ENCODE assay signal across 29 cellular contexts in genomic region chr3:182470187-182470586, GRCh38.
"Had no signal": no experiment of that assay in that cellular context is flagged by ENCODE, and none has a peak within 500 bp of the region (broad histone marks: within the 10 kb centered on the region; RNA-seq: fewer than 3 reads in every experiment).

No MANE protein-coding gene starts in this region.

- DNase-seq: activated CD4-positive, alpha-beta memory T cell treated with anti-CD3 and anti-CD28 coated beads for 36 hours; activated CD4-positive, alpha-beta T cell treated with anti-CD3 and anti-CD28 coated beads for 36 hours; activated CD4-positive, alpha-beta T cell treated with anti-CD3 and anti-CD28 coated beads, Interleukin-2, amount 10 ng/mL, durations not matched to agents 24 days and 14 days; activated CD4-positive, CD25-positive, alpha-beta regulatory T cell; activated CD4-positive, CD25-positive, alpha-beta regulatory T cell treated with anti-CD3 and anti-CD28 coated beads, Interleukin-2, amount 50 U/mL, for 72 hours; activated CD8-positive, alpha-beta memory T cell treated with anti-CD3 and anti-CD28 coated beads, Interleukin-2, amount 10 ng/mL, durations not matched to agents 7 days and 5 days; activated CD8-positive, alpha-beta memory T cell treated with anti-CD3 and anti-CD28 coated beads, Interleukin-2, amount 50 U/mL, for 4 hours; activated CD8-positive, alpha-beta T cell treated with anti-CD3 and anti-CD28 coated beads, Interleukin-2, amount 10 ng/mL, durations not matched to agents 7 days and 5 days; activated effector memory CD4-positive, alpha-beta T cell treated with anti-CD3 and anti-CD28 coated beads, Interleukin-2, amount 50 U/mL, for 16 hours; activated naive CD4-positive, alpha-beta T cell; activated naive CD4-positive, alpha-beta T cell treated with anti-CD3 and anti-CD28 coated beads, Interleukin-2, amount 10 ng/mL, durations not matched to agents 7 days and 5 days; activated naive CD8-positive, alpha-beta T cell treated with anti-CD3 and anti-CD28 coated beads, Interleukin-2, amount 10 ng/mL, durations not matched to agents 7 days and 5 days; activated T-cell treated with anti-CD3 and anti-CD28 coated beads, Interleukin-2, amount 50 U/mL, for 1 hour; activated T-cell treated with anti-CD3 and anti-CD28 coated beads, Interleukin-2, amount 50 U/mL, for 48 hours; anterior cingulate cortex; brain microvascular endothelial cell; dorsolateral prefrontal cortex; effector memory CD4-positive, alpha-beta T cell; endodermal cell; foreskin fibroblast; head of caudate nucleus; T-helper 17 cell; T1000 had no signal

- H3K4me3 ChIP-seq: coronary artery, dorsolateral prefrontal cortex had no signal

- H3K27me3 ChIP-seq: brain microvascular endothelial cell, dorsolateral prefrontal cortex had no signal

- H3K27ac ChIP-seq: brain microvascular endothelial cell, coronary artery, dorsolateral prefrontal cortex had no signal

- ATAC-seq: activated CD4-positive, alpha-beta T cell treated with anti-CD3 and anti-CD28 coated beads for 36 hours; activated CD8-positive, alpha-beta memory T cell treated with anti-CD3 and anti-CD28 coated beads, Interleukin-2, amount 10 ng/mL, durations not matched to agents 7 days and 5 days; activated CD8-positive, alpha-beta T cell treated with anti-CD3 and anti-CD28 coated beads, Interleukin-2, amount 10 ng/mL, durations not matched to agents 7 days and 5 days; activated naive CD4-positive, alpha-beta T cell treated with anti-CD3 and anti-CD28 coated beads, Interleukin-2, amount 50 U/mL, for 72 hours; esophagus mucosa; T-helper 17 cell had no signal

- H3K36me3 ChIP-seq: brain microvascular endothelial cell had no signal

- FAIRE-seq: astrocyte, bronchial epithelial cell, frontal cortex had no signal
